Comparison of ENCODE assay signal across 8 cellular contexts in genomic region chr14:64910847-64911495, GRCh38. TPM values are rescaled to one million over a fixed set of nuclear protein-coding genes. Genes with fewer than 3 reads are reported as not detected.
DNase-seq lines count a peak whose midpoint lies in the region; ATAC-seq and TF ChIP-seq lines count a peak whose summit lies in the region.

No MANE protein-coding gene starts in this region.

- no peak overlapping the region for H3K27ac Mint-ChIP-seq in GM23338

- CTCF ChIA-PET in A673 (lab: Charles Lee) = interaction anchor here (0.7 to 1.4 kb wide), 4 partner anchors 19 to 583 kb away, joined by 3 to 7 read pairs (median 5); no protein-coding TSS in a partner anchor

- H3F3A ChIP-seq in GM23338 (replicated peaks; ENCODE audit: low read depth) = no peaks in the 10 kb centered on the region

- H3K9me3 Mint-ChIP-seq in GM23338 = no peaks in the 10 kb centered on the region

- H3K4me1 Mint-ChIP-seq in GM23338 = peaks cover 13% of the 10 kb centered on the region

- no peak overlapping the region for H3K4me3 Mint-ChIP-seq in GM23338

- H3K4me1 ChIP-seq in A673 (ENCODE audit: insufficient read depth, low read length, poor library complexity, severe bottlenecking) (peaks cover 11% of the 10 kb centered on the region), GM23338 (ENCODE audit: insufficient read depth) (peaks cover 9% of the 10 kb centered on the region; the same call in 1 of the 2 replicates)

- H3K4me2 ChIP-seq in GM23338 = no peak overlapping the region

- H3K27ac ChIP-seq in A673 (ENCODE audit: low read depth, low read length, poor library complexity, severe bottlenecking) = no peak overlapping the region
- no peak overlapping the region for H3K27ac ChIP-seq in GM23338 (ENCODE audit: low read depth)

- H3K9me3 ChIP-seq in A673 (ENCODE audit: low read depth, low read length, poor library complexity, severe bottlenecking) (no peaks in the 10 kb centered on the region), MG63 (no peaks in the 10 kb centered on the region)

- ATAC-seq in GM23338 = no peak
- ATAC-seq in esophagus mucosa = no peak
- no peak for ATAC-seq in GM21717 (IDR thresholded peaks at IDR 0.05; ENCODE audit: unreplicated experiment)

- POLR2A ChIA-PET in A673 (lab: Charles Lee; ENCODE audit: low non-redundant PET) = no interaction called here

- DNase-seq in A673 (ENCODE audit: low spot score) (peak; percentile 50), GM23338 (ENCODE audit: low spot score) (peak; percentile 70), RKO (ENCODE audit: low spot score) (peak; percentile 64), fibroblast of the conjunctiva (ENCODE audit: low read depth) (peak; percentile 4), MG63 (no peak), cerebellar nuclear complex (lab: John Stamatoyannopoulos, UW) (no peak)

- no peaks in the 10 kb centered on the region for H3K36me3 Mint-ChIP-seq in GM23338 (ENCODE audit: low read depth)

- H3K36me3 ChIP-seq in A673 (ENCODE audit: insufficient read depth, low read length, poor library complexity, severe bottlenecking) = no peaks in the 10 kb centered on the region
- no peaks in the 10 kb centered on the region for H3K36me3 ChIP-seq in GM23338 (ENCODE audit: insufficient read depth)
- H3K36me3 ChIP-seq in MG63 = peaks cover 6% of the 10 kb centered on the region

- intact Hi-C loops in A673 (cut with micrococcal nuclease; ENCODE audit: unreplicated experiment) = loop anchor here (5.0 kb wide), 1 partner anchor 76 kb away; the partner anchor contains the start of gene FNTB

- H3K27me3 Mint-ChIP-seq in GM23338 (ENCODE audit: insufficient read depth, low read depth, poor library complexity) = peaks cover 5% of the 10 kb centered on the region

- peak; percentile 69 for TF ChIP-seq CTCF in A673 (conservative IDR thresholded peaks at IDR 0.05; ENCODE audit: low read depth, low read length)
- TF ChIP-seq CTCF in GM23338 (conservative IDR thresholded peaks at IDR 0.05; ENCODE audit: low read depth in 2 of 2) = peak; percentile 72 to 79

- H3K27me3 ChIP-seq in A673 (replicated peaks; ENCODE audit: insufficient read depth, low read depth, low read length, poor library complexity) (no peaks in the 10 kb centered on the region), GM23338 (ENCODE audit: insufficient read depth) (no peaks in the 10 kb centered on the region), MG63 (peaks cover 3% of the 10 kb centered on the region)

- no TSS peak for BruUV-seq in A673 (replicated peaks; lab: Mats Ljungman, UMichigan)

- H3K4me3 ChIP-seq in A673 (ENCODE audit: low read depth, low read length, poor library complexity, severe bottlenecking) = no peak overlapping the region
- no peak overlapping the region for H3K4me3 ChIP-seq in GM23338
- no peak overlapping the region for H3K4me3 ChIP-seq in MG63

- H3K9me2 ChIP-seq in GM23338 (ENCODE audit: insufficient read depth) = no peaks in the 10 kb centered on the region

- H3K79me2 ChIP-seq in GM23338 (replicated peaks; ENCODE audit: insufficient read depth) = peaks cover 14% of the 10 kb centered on the region

- H4K20me1 ChIP-seq in GM23338 (replicated peaks; ENCODE audit: insufficient read depth) = no peaks in the 10 kb centered on the region

- no peak overlapping the region for H2AFZ ChIP-seq in GM23338

TF ChIP-seq in GM23338, 12 proteins besides CTCF, POLR2A, EP300 and RAD21:
- TF ChIP-seq CREB1 (CRISPR knock-in tag; IDR thresholded peaks at IDR 0.05; ENCODE audit: low read depth) (no peak), ZNF331 (CRISPR knock-in tag; IDR thresholded peaks at IDR 0.05; ENCODE audit: low read depth) (no peak), EZH2phosphoT487 (IDR thresholded peaks at IDR 0.05; ENCODE audit: unreplicated experiment) (no peak), REST (IDR thresholded peaks at IDR 0.05; ENCODE audit: unreplicated experiment) (no peak)

RNA-seq across cellular contexts. Expression of gene CHURC1, which starts 3.3 kb away (rescaled TPM):
- total RNA-seq in A673 (2021) = 61.9 and 65.2 TPM in 2 replicates
- 24.7 and 42.0 TPM in 2 replicates for total RNA-seq in GM23338 (2014; rRNA removed; shearing (Covaris generic))
- 218 and 225 TPM in 2 replicates for polyA plus RNA-seq in GM23338 (2016; fragmentation: Nextera tagmentation; extraction: Ambion mirVana)
- 12.3 and 15.7 TPM in 2 replicates for total RNA-seq in MG63 (2014; rRNA removed; shearing (Covaris generic); ENCODE audit: low replicate concordance)
- total RNA-seq in esophagus mucosa = 38.6 TPM

RNA-seq across cellular contexts. Expression of gene SPTB, which starts 31.3 kb away (rescaled TPM):
- total RNA-seq in A673 (2021) (0.43 and 0.70 TPM in 2 replicates), esophagus mucosa (0.08 TPM)
- 1.9 and 2.4 TPM in 2 replicates for total RNA-seq in GM23338 (2014; rRNA removed; shearing (Covaris generic))
- polyA plus RNA-seq in GM23338 (2016; fragmentation: Nextera tagmentation; extraction: Ambion mirVana) = 0.80 and 1.1 TPM in 2 replicates
- total RNA-seq in MG63 (2014; rRNA removed; shearing (Covaris generic); ENCODE audit: low replicate concordance) = 0.13 TPM in 1 of 2 replicates, not detected in the other

RNA-seq across cellular contexts. Expression of gene GPX2, which starts 31.6 kb away (rescaled TPM):
- 0.33 TPM in 1 of 2 replicates, not detected in the other for total RNA-seq in A673 (2021)
- 1.8 and 2.2 TPM in 2 replicates for total RNA-seq in GM23338 (2014; rRNA removed; shearing (Covaris generic))
- 0.78 TPM in 2 replicates for polyA plus RNA-seq in GM23338 (2016; fragmentation: Nextera tagmentation; extraction: Ambion mirVana)
- not detected in 2 replicates for total RNA-seq in MG63 (2014; rRNA removed; shearing (Covaris generic); ENCODE audit: low replicate concordance)
- total RNA-seq in esophagus mucosa = 68.1 TPM

Comparison
In these comparisons a context has a peak if more than half of its experiments do, and no peak if none do; other contexts are left out.
1. DNase-seq: peak in A673 (single experiment), GM23338 (single experiment), RKO (single experiment) and fibroblast of the conjunctiva (single experiment); none in MG63 (single experiment) and cerebellar nuclear complex (0 of 2).
2. RNA of gene GPX2, which starts 31.6 kb away (total RNA-seq): 68.1 TPM in esophagus mucosa (single experiment); 1.8 to 2.2 TPM in GM23338, 0.33 TPM in A673 and not detected in MG63; every median in the first group is over 10 times any median in the second.